10 cellular contexts compared by ENCODE assay signal in the genomic region with DNA sequence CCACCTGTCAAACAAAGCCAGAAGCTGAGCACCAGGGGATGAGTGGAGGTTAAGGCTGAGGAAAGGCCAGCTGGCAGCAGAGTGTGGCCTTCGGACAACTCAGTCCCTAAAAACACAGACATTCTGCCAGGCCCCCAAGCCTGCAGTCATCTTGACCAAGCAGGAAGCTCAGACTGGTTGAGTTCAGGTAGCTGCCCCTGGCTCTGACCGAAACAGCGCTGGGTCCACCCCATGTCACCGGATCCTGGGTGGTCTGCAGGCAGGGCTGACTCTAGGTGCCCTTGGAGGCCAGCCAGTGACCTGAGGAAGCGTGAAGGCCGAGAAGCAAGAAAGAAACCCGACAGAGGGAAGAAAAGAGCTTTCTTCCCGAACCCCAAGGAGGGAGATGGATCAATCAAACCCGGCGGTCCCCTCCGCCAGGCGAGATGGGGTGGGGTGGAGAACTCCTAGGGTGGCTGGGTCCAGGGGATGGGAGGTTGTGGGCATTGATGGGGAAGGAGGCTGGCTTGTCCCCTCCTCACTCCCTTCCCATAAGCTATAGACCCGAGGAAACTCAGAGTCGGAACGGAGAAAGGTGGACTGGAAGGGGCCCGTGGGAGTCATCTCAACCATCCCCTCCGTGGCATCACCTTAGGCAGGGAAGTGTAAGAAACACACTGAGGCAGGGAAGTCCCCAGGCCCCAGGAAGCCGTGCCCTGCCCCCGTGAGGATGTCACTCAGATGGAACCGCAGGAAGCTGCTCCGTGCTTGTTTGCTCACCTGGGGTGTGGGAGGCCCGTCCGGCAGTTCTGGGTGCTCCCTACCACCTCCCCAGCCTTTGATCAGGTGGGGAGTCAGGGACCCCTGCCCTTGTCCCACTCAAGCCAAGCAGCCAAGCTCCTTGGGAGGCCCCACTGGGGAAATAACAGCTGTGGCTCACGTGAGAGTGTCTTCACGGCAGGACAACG. TPM values are rescaled to one million over a fixed set of nuclear protein-coding genes. Genes with fewer than 3 reads are reported as not detected.
DNase-seq lines count a peak whose midpoint lies in the region; TF ChIP-seq lines count a peak whose summit lies in the region.
"Had no signal": no experiment of that assay in that cellular context is flagged by ENCODE, and none has a peak within 500 bp of the region (broad histone marks: within the 10 kb centered on the region; RNA-seq: fewer than 3 reads in every experiment).

No MANE protein-coding gene starts in this region.

- H3K9me3 ChIP-seq in esophagus muscularis mucosa = no peaks in the 10 kb centered on the region
- H3K9me3 ChIP-seq: psoas muscle had no signal

- TF ChIP-seq POLR2A in esophagus muscularis mucosa (IDR thresholded peaks at IDR 0.05; ENCODE audit: low read depth) = no peak

- no peak for TF ChIP-seq EP300 in esophagus muscularis mucosa (IDR thresholded peaks at IDR 0.05)

- intact Hi-C loops in esophagus muscularis mucosa (cut with DNase I) = loop anchor here (5.0 kb wide), 1 partner anchor 37 kb away; no protein-coding TSS in a partner anchor

- H3K27ac ChIP-seq in esophagus muscularis mucosa (replicated peaks in 1 of 4) = peak overlapping the region in 2 of 4 donors; percentile 18 to 25
- H3K27ac ChIP-seq: cardiac muscle cell, psoas muscle had no signal

- peaks cover 0 to 3% (median 0%) of the 10 kb centered on the region in 4 donors for H3K27me3 ChIP-seq in esophagus muscularis mucosa
- H3K27me3 ChIP-seq: cardiac muscle cell had no signal

- H3K4me1 ChIP-seq in esophagus muscularis mucosa = peaks cover 0 to 66% (median 52%) of the 10 kb centered on the region in 4 donors

- DNase-seq in GM19238 (ENCODE audit: insufficient read length, low spot score) (peak; percentile 71), NCI-H510A treated with DMSO at 0.1 percent for 48 hours (lab: John Stamatoyannopoulos, UW) (peak; percentile 17), ureter (ENCODE audit: low spot score) (no peak), esophagus muscularis mucosa (ENCODE audit: extremely low spot score) (no peak), DMS 273 (lab: John Stamatoyannopoulos, UW; ENCODE audit: unreplicated experiment) (no peak), ACHN (no peak)
- DNase-seq in activated naive CD4-positive, alpha-beta T cell (lab: John Stamatoyannopoulos, UW) = peak; percentile 27 to 66 (median 44)
- DNase-seq in stimulated activated CD4-positive, alpha-beta T cell treated with anti-CD3 and anti-CD28 coated beads, Interleukin-15, amount 100 ng/mL, for 1 hour (ENCODE audit: low read depth in 1 of 2, low spot score in 1 of 2) = peak; percentile 57 to 59

- TF ChIP-seq CTCF in esophagus muscularis mucosa (IDR thresholded peaks at IDR 0.05) = no peak

- 65% methylated on average over 19 of the region's 26 CpGs for WGBS in esophagus muscularis mucosa

- peaks cover 13 to 48% (median 39%) of the 10 kb centered on the region in 4 donors for H3K36me3 ChIP-seq in esophagus muscularis mucosa

- no peak overlapping the region for H3K4me3 ChIP-seq in esophagus muscularis mucosa
- H3K4me3 ChIP-seq: cardiac muscle cell, psoas muscle had no signal

- in situ Hi-C loops in ACHN (cut with HindIII; ENCODE audit: low pct_ligation_motif_present, low pct_unique_long_range_greater_than_20kb, low sequenced_read_pairs) = no loop called here

RNA-seq across cellular contexts. Expression of a gene that starts 11.7 kb away (rescaled TPM):
- total RNA-seq in ureter (not detected), esophagus muscularis mucosa (under 1 TPM in 1 of 4 donors, not detected in 3; 0.17 TPM)
- total RNA-seq: cardiac muscle cell had no signal

RNA-seq across cellular contexts. Expression of a gene that starts 30.4 kb away (rescaled TPM):
- total RNA-seq in ureter = 87.8 TPM
- 10 to 100 TPM; 19.1 to 66.2 (median 42.7) TPM for total RNA-seq in esophagus muscularis mucosa

Comparison
In these comparisons a context has a peak if more than half of its experiments do, and no peak if none do; other contexts are left out.
1. DNase-seq: peak in GM19238 (single experiment), NCI-H510A treated with DMSO at 0.1 percent for 48 hours (single experiment), activated naive CD4-positive, alpha-beta T cell (4 of 4) and stimulated activated CD4-positive, alpha-beta T cell treated with anti-CD3 and anti-CD28 coated beads, Interleukin-15, amount 100 ng/mL, for 1 hour (2 of 2); none in ureter (single experiment), esophagus muscularis mucosa (single experiment), DMS 273 (single experiment) and ACHN (single experiment).